In genomic region chr9:95512751-95513120, GRCh38 we compare ENCODE assay signal across 11 cellular contexts. TPM values are rescaled to one million over a fixed set of nuclear protein-coding genes. Genes with fewer than 3 reads are reported as not detected.
DNase-seq lines count a peak whose midpoint lies in the region; ATAC-seq lines count a peak whose summit lies in the region.
"Had no signal": no experiment of that assay in that cellular context is flagged by ENCODE, and none has a peak within 500 bp of the region (broad histone marks: within the 10 kb centered on the region; RNA-seq: fewer than 3 reads in every experiment).

No MANE protein-coding gene starts in this region.

- H3K36me3 Mint-ChIP-seq in CD8-positive, alpha-beta memory T cell: peaks cover 0 to 12% (median 1%) of the 10 kb centered on the region in 3 donors
- H3K36me3 Mint-ChIP-seq in activated T-helper 17 cell treated with anti-CD3 and anti-CD28 coated beads, Interleukin-2, amount 50 U/mL, for 72 hours (ENCODE audit: low read depth): peaks cover 6% of the 10 kb centered on the region
- peaks cover 0 to 7% (median 0%) of the 10 kb centered on the region in 5 donors for H3K36me3 Mint-ChIP-seq in naive thymus-derived CD4-positive, alpha-beta T cell

- H3K4me1 ChIP-seq in CD8-positive, alpha-beta memory T cell (ENCODE audit: insufficient read depth, low read length): peaks cover 29% of the 10 kb centered on the region
- H3K4me1 ChIP-seq in naive thymus-derived CD4-positive, alpha-beta T cell (ENCODE audit: control insufficient read depth in 2 of 2, insufficient read depth in 2 of 2, low read length in 2 of 2): peaks cover 14 to 18% of the 10 kb centered on the region in 2 donors

- peaks cover 0 to 2% (median 0%) of the 10 kb centered on the region in 5 donors for H3K9me3 Mint-ChIP-seq in CD8-positive, alpha-beta memory T cell
- H3K9me3 Mint-ChIP-seq in activated T-helper 17 cell treated with anti-CD3 and anti-CD28 coated beads, Interleukin-2, amount 50 U/mL, for 72 hours: no peaks in the 10 kb centered on the region
- peaks cover 0 to 6% (median 0%) of the 10 kb centered on the region in 11 donors for H3K9me3 Mint-ChIP-seq in naive thymus-derived CD4-positive, alpha-beta T cell

- peaks cover 38 to 67% (median 49%) of the 10 kb centered on the region in 3 donors for H3K4me1 Mint-ChIP-seq in CD8-positive, alpha-beta memory T cell
- peaks cover 14% of the 10 kb centered on the region for H3K4me1 Mint-ChIP-seq in activated T-helper 17 cell treated with anti-CD3 and anti-CD28 coated beads, Interleukin-2, amount 50 U/mL, for 72 hours
- peaks cover 26 to 56% (median 47%) of the 10 kb centered on the region in 7 donors for H3K4me1 Mint-ChIP-seq in naive thymus-derived CD4-positive, alpha-beta T cell

- H3K27ac ChIP-seq in CD8-positive, alpha-beta memory T cell (ENCODE audit: low read depth, low read length): peak overlapping the region; percentile 61
- no peak overlapping the region for H3K27ac ChIP-seq in naive thymus-derived CD4-positive, alpha-beta T cell (ENCODE audit: low read depth, low read length)

- DNase-seq in CD8-positive, alpha-beta memory T cell: no peak
- peak; percentile 28 to 57 for DNase-seq in Kasumi-1 (lab: John Stamatoyannopoulos, UW)
- DNase-seq in naive thymus-derived CD4-positive, alpha-beta T cell: no peak
- no peak for DNase-seq in RPMI8226
- DNase-seq in activated CD4-positive, CD25-positive, alpha-beta regulatory T cell (lab: John Stamatoyannopoulos, UW): no peak
- DNase-seq in DMS114 treated with DMSO at 0.1 percent for 48 hours (lab: John Stamatoyannopoulos, UW; ENCODE audit: unreplicated experiment): no peak
- DNase-seq: activated CD4-positive, alpha-beta T cell treated with anti-CD3 and anti-CD28 coated beads for 4 hours; stimulated activated naive CD4-positive, alpha-beta T cell had no signal

- H3K9me3 ChIP-seq in CD8-positive, alpha-beta memory T cell (ENCODE audit: low read length): no peaks in the 10 kb centered on the region
- H3K9me3 ChIP-seq in naive thymus-derived CD4-positive, alpha-beta T cell (ENCODE audit: control insufficient read depth in 2 of 3, low read length in 3 of 3): no peaks in the 10 kb centered on the region

- CTCF ChIA-PET in CD8-positive, alpha-beta memory T cell (lab: Charles Lee): interaction anchor here (1.8 kb wide), 1 partner anchor 19 kb away, joined by 10 read pairs; no protein-coding TSS in a partner anchor
- CTCF ChIA-PET in naive thymus-derived CD4-positive, alpha-beta T cell (lab: Charles Lee): no interaction called here

- H3K27me3 Mint-ChIP-seq in CD8-positive, alpha-beta memory T cell: peaks cover 14 to 16% of the 10 kb centered on the region in 2 donors
- peaks cover 11% of the 10 kb centered on the region for H3K27me3 Mint-ChIP-seq in activated T-helper 17 cell treated with anti-CD3 and anti-CD28 coated beads, Interleukin-2, amount 50 U/mL, for 72 hours
- H3K27me3 Mint-ChIP-seq in naive thymus-derived CD4-positive, alpha-beta T cell: peaks cover 0 to 77% (median 2%) of the 10 kb centered on the region in 5 donors

- no peak overlapping the region for H3K4me3 ChIP-seq in CD8-positive, alpha-beta memory T cell (ENCODE audit: low read length)
- H3K4me3 ChIP-seq in naive thymus-derived CD4-positive, alpha-beta T cell (ENCODE audit: low read length): no peak overlapping the region

- ATAC-seq in activated T-helper 17 cell treated with anti-CD3 and anti-CD28 coated beads, Interleukin-2, amount 50 U/mL, for 72 hours (replicated peaks): no peak
- ATAC-seq in naive thymus-derived CD4-positive, alpha-beta T cell: no peak
- ATAC-seq in HG02884 (IDR thresholded peaks at IDR 0.05; ENCODE audit: unreplicated experiment): no peak
- ATAC-seq: sciatic nerve had no signal

- peak overlapping the region in 6 of 7 donors; percentile 22 to 96 (median 77) for H3K4me3 Mint-ChIP-seq in CD8-positive, alpha-beta memory T cell
- peak overlapping the region; percentile 97 for H3K4me3 Mint-ChIP-seq in activated T-helper 17 cell treated with anti-CD3 and anti-CD28 coated beads, Interleukin-2, amount 50 U/mL, for 72 hours
- peak overlapping the region in 7 of 10 donors; percentile 11 to 96 (median 86) for H3K4me3 Mint-ChIP-seq in naive thymus-derived CD4-positive, alpha-beta T cell

- no peaks in the 10 kb centered on the region for H3K36me3 ChIP-seq in CD8-positive, alpha-beta memory T cell (ENCODE audit: insufficient read depth, low read length)
- H3K36me3 ChIP-seq in naive thymus-derived CD4-positive, alpha-beta T cell (ENCODE audit: control insufficient read depth in 2 of 3, insufficient read depth in 3 of 3, low read length in 3 of 3): no peaks in the 10 kb centered on the region

- POLR2A ChIA-PET in CD8-positive, alpha-beta memory T cell (lab: Charles Lee): no interaction called here
- POLR2A ChIA-PET in naive thymus-derived CD4-positive, alpha-beta T cell (lab: Charles Lee): interaction anchor here (1.1 kb wide), 1 partner anchor 18 kb away, joined by 3 read pairs; no protein-coding TSS in a partner anchor

- intact Hi-C loops in naive thymus-derived CD4-positive, alpha-beta T cell (cut with micrococcal nuclease): loop anchor here in 1 of 2 donors (5.0 to 10.0 kb wide), 2 partner anchors 40 to 942 kb away; partner anchors contain the start of gene HABP4

- H3K27ac Mint-ChIP-seq in CD8-positive, alpha-beta memory T cell: peak overlapping the region in 3 of 8 donors; percentile 0 to 54 (median 11)
- no peak overlapping the region for H3K27ac Mint-ChIP-seq in activated T-helper 17 cell treated with anti-CD3 and anti-CD28 coated beads, Interleukin-2, amount 50 U/mL, for 72 hours
- peak overlapping the region in 1 of 9 donors; percentile 63 for H3K27ac Mint-ChIP-seq in naive thymus-derived CD4-positive, alpha-beta T cell

- peaks cover 6% of the 10 kb centered on the region for H3K27me3 ChIP-seq in CD8-positive, alpha-beta memory T cell (ENCODE audit: insufficient read depth, low read length, poor library complexity, severe bottlenecking)
- no peaks in the 10 kb centered on the region for H3K27me3 ChIP-seq in naive thymus-derived CD4-positive, alpha-beta T cell (ENCODE audit: control insufficient read depth in 2 of 2, insufficient read depth in 2 of 2, low read length in 2 of 2)

RNA-seq across cellular contexts. Expression of gene PTCH1, which starts 4.0 kb away (rescaled TPM):
- 1 to 10 TPM; 7.1 to 7.9 TPM for total RNA-seq in CD8-positive, alpha-beta memory T cell
- polyA plus RNA-seq in CD8-positive, alpha-beta memory T cell: 23.3 TPM
- total RNA-seq in activated T-helper 17 cell treated with anti-CD3 and anti-CD28 coated beads, Interleukin-2, amount 50 U/mL, for 72 hours: 1 to 10 TPM; 2.0 to 8.6 TPM
- total RNA-seq in naive thymus-derived CD4-positive, alpha-beta T cell: 10 to 100 TPM in 4 of 5 experiments, 1 to 10 TPM in 1; 5.7 to 28.9 (median 23.5) TPM
- polyA plus RNA-seq in naive thymus-derived CD4-positive, alpha-beta T cell: 10 to 100 TPM in 1 of 2 donors, 1 to 10 TPM in 1; 9.7 to 10.2 TPM

Comparison
In these comparisons a context has a peak if more than half of its experiments do, and no peak if none do; other contexts are left out.
1. DNase-seq: peak in Kasumi-1 (2 of 2); none in CD8-positive, alpha-beta memory T cell (0 of 5), naive thymus-derived CD4-positive, alpha-beta T cell (0 of 9), RPMI8226 (single experiment), activated CD4-positive, CD25-positive, alpha-beta regulatory T cell (0 of 4) and DMS114 treated with DMSO at 0.1 percent for 48 hours (single experiment).
2. Peak in every context shown above with its lines, with median percentiles within 50 percentile points of each other: H3K4me3 Mint-ChIP-seq.